ENCODE assay signal across 26 cellular contexts in the genomic region with DNA sequence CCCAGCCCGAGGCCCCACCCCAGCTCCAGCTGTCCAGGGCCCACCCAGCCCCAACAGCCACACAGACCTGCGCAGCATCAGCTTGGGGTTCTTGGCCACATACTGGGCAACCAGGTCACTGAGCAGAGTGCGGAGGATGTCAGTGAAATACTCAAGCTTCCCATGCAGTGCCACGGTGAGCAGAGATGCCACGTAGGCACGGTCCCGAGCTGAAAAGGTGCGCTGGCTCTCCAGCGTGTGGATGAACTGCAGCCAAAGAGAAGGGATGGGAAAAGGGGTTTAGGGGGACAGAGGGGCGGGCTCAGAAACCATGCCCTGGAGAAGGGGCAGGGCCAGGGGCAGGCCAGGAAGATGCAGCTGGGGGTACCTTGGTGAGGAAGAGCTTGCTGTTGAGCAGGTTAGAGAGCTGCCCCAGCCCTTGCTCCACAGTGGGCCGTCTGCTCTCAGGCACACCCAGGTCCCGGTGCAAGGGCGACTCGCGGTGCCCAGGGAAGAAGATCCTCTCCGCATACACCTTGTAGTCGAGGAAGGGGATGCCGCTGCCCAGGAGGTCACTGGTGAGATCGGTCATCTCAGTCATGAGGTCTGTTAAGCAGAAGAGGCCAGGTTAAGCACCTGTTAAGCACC. TPM values are rescaled to one million over a fixed set of nuclear protein-coding genes. Genes with fewer than 3 reads are reported as not detected.
DNase-seq lines count a peak whose midpoint lies in the region; ATAC-seq, FAIRE-seq and TF ChIP-seq lines count a peak whose summit lies in the region.
"Had no signal": no experiment of that assay in that cellular context is flagged by ENCODE, and none has a peak within 500 bp of the region (broad histone marks: within the 10 kb centered on the region; RNA-seq: fewer than 3 reads in every experiment).

No MANE protein-coding gene starts in this region.

- H3K9me3 ChIP-seq in HepG2 (ENCODE audit: low read length) (no peaks in the 10 kb centered on the region), suprapubic skin (no peaks in the 10 kb centered on the region), MG63 (no peaks in the 10 kb centered on the region)

- no peak overlapping the region for H2AFZ ChIP-seq in HepG2 (ENCODE audit: low read length)

- in situ Hi-C loops in HepG2 (cut with HindIII; ENCODE audit: extremely low pct_ligation_motif_present, low pct_unique_long_range_greater_than_20kb): no loop called here

- no peak for FAIRE-seq in HepG2 (lab: Jason Lieb, UNC)
- FAIRE-seq: frontal cortex, GM12891 had no signal

- no TSS peak for BruUV-seq in HepG2 (replicated peaks; lab: Mats Ljungman, UMichigan)

- TF ChIP-seq EP300 in HepG2 (IDR thresholded peaks at IDR 0.05; ENCODE audit: low read depth in 2 of 2, low read length in 2 of 2) (no peak), HepG2 (CRISPR knock-in tag; IDR thresholded peaks at IDR 0.05; ENCODE audit: borderline replicate concordance) (no peak), suprapubic skin (IDR thresholded peaks at IDR 0.05) (no peak)

- no peak for TF ChIP-seq CTCF in HepG2 (CRISPR knock-in tag; IDR thresholded peaks at IDR 0.05)
- TF ChIP-seq CTCF in suprapubic skin (IDR thresholded peaks at IDR 0.05): no peak

- H3K4me3 ChIP-seq in HepG2 (replicated peaks in 1 of 3; ENCODE audit: insufficient read depth in 1 of 3, low read depth in 2 of 3, low read length in 3 of 3) (no peak overlapping the region), suprapubic skin (no peak overlapping the region), MG63 (no peak overlapping the region)
- H3K4me3 ChIP-seq: skin epidermis had no signal

- H3K79me2 ChIP-seq in HepG2 (ENCODE audit: insufficient read depth, low read length): no peaks in the 10 kb centered on the region

- peaks cover 16% of the 10 kb centered on the region; the same call in 1 of the 2 replicates for H4K20me1 ChIP-seq in HepG2 (ENCODE audit: insufficient read depth, low read length)

- H3K27ac ChIP-seq in cingulate gyrus (ENCODE audit: low read depth, low read length) (peak overlapping the region; percentile 19), HepG2 (ENCODE audit: extremely low read length, insufficient read depth, low read length) (no peak overlapping the region), suprapubic skin (no peak overlapping the region)
- H3K27ac ChIP-seq: 22Rv1 had no signal

- intact Hi-C loops in HepG2 (cut with micrococcal nuclease; ENCODE audit: unreplicated experiment): no loop called here

- H3K9ac ChIP-seq in HepG2 (ENCODE audit: insufficient read depth, low read depth, low read length): no peak overlapping the region

- no peak; a peak in 1 of 4 replicates for TF ChIP-seq POLR2A in HepG2 (IDR thresholded peaks at IDR 0.05; ENCODE audit: insufficient read depth in 1 of 2, low read depth in 2 of 2, low read length in 2 of 2)
- TF ChIP-seq POLR2A in suprapubic skin (IDR thresholded peaks at IDR 0.05): no peak

- H3K27me3 ChIP-seq in HepG2 (ENCODE audit: control insufficient read depth in 1 of 2, insufficient read depth in 2 of 2, low read length in 2 of 2) (no peaks in the 10 kb centered on the region), suprapubic skin (no peaks in the 10 kb centered on the region), MG63 (no peaks in the 10 kb centered on the region)

- no peak for TF ChIP-seq RAD21 in HepG2 (CRISPR knock-in tag; IDR thresholded peaks at IDR 0.05)

- no peak for ATAC-seq in HepG2
- ATAC-seq: activated T-cell treated with anti-CD3 and anti-CD28 coated beads, Interleukin-2, amount 50 U/mL, for 4 hours had no signal

- no peak overlapping the region for H3K4me2 ChIP-seq in HepG2 (ENCODE audit: low read depth, low read length)

- WGBS in HepG2 (ENCODE audit: low lambda C conversion rate): 98% methylated on average over 16 of the region's 19 CpGs
- 71% methylated on average over 14 of the region's 19 CpGs for WGBS in suprapubic skin

- H3K36me3 ChIP-seq in HepG2 (replicated peaks in 1 of 2; ENCODE audit: control insufficient read depth in 1 of 2, insufficient read depth in 2 of 2, low read length in 2 of 2) (peaks cover 78 to 100% of the 10 kb centered on the region in 2 experiments), suprapubic skin (peaks cover 91% of the 10 kb centered on the region), MG63 (no peaks in the 10 kb centered on the region)

- peak; percentile 51 for DNase-seq in activated effector memory CD4-positive, alpha-beta T cell treated with anti-CD3 and anti-CD28 coated beads, Interleukin-2, amount 50 U/mL, for 16 hours
- no peak for DNase-seq in activated effector memory CD4-positive, alpha-beta T cell treated with Interleukin-2 at 50 U/mL for 16 hours
- DNase-seq in HepG2 (ENCODE audit: low spot score): no peak
- peak; percentile 58 to 76 for DNase-seq in suprapubic skin (ENCODE audit: low spot score in 2 of 2)
- no peak for DNase-seq in GM03348 (ENCODE audit: low spot score)
- no peak for DNase-seq in MG63
- no peak for DNase-seq in activated CD4-positive, alpha-beta T cell treated with anti-CD3 and anti-CD28 coated beads for 48 hours
- DNase-seq: activated CD4-positive, alpha-beta T cell treated with anti-CD3 and anti-CD28 coated beads for 1 hour; activated T-cell treated with anti-CD3 and anti-CD28 coated beads, Interleukin-2, amount 50 U/mL, for 4 hours; anterior cingulate cortex; DMS79; HFFc6; KBM-7; NCI-H1436 treated with DMSO at 0.1 percent for 48 hours; NCI-H524 treated with DMSO at 0.1 percent for 48 hours; stimulated activated CD4-positive, alpha-beta T cell treated with anti-CD3 and anti-CD28 coated beads, Interleukin-2, amount 100 ng/mL, for 48 hours; stimulated activated naive CD4-positive, alpha-beta T cell treated with Interleukin-2 at 50 U/mL for 16 hours; trophoblast cell had no signal

- H3K4me1 ChIP-seq in HepG2 (ENCODE audit: insufficient read depth, low read length) (no peaks in the 10 kb centered on the region), suprapubic skin (peaks cover 19% of the 10 kb centered on the region)

- POLR2A ChIA-PET in HepG2 (lab: Yijun Ruan, JAX): interaction anchor here (1.4 kb wide), 1 partner anchor 23 kb away, joined by 4 read pairs; no protein-coding TSS in a partner anchor

- CTCF ChIA-PET in HepG2 (lab: Yijun Ruan, JAX; ENCODE audit: low intra/inter-chr PET ratio, low total read pairs): no interaction called here

RNA-seq across cellular contexts. Expression of a gene that starts 17.4 kb away (rescaled TPM):
- 25.4 and 86.0 TPM in 2 replicates for total RNA-seq in HepG2 (2016; rRNA removed; fragmentation: Illumina TruSeq; extraction: Trizol)
- total RNA-seq in HepG2 (2016; cell fraction: cytosol; rRNA removed; fragmentation: Illumina TruSeq; extraction: Trizol; ENCODE audit: low read depth): 33.1 and 33.9 TPM in 2 replicates
- 23.9 and 92.3 TPM in 2 replicates for total RNA-seq in HepG2 (2016; cell fraction: insoluble cytoplasmic fraction; rRNA removed; fragmentation: Illumina TruSeq; extraction: Trizol)
- total RNA-seq in HepG2 (2016; cell fraction: membrane; rRNA removed; fragmentation: Illumina TruSeq; extraction: Trizol): 30.7 and 31.8 TPM in 2 replicates
- 140 and 158 TPM in 2 replicates for total RNA-seq in HepG2 (2016; cell fraction: nucleus; rRNA removed; fragmentation: Illumina TruSeq; extraction: Trizol)
- 143 and 179 TPM in 2 replicates for polyA plus RNA-seq in HepG2 (2011; rRNA removed)
- polyA plus RNA-seq in HepG2 (2011; cell fraction: cytosol; rRNA removed): 71.5 and 83.2 TPM in 2 replicates
- 1,144 and 1,345 TPM in 2 replicates for polyA plus RNA-seq in HepG2 (2011; cell fraction: nucleus; rRNA removed)
- 140 and 149 TPM in 2 replicates for polyA plus RNA-seq in HepG2 (2012)
- 5.5 and 6.7 TPM in 2 replicates for polyA plus RNA-seq in HepG2 (2016; cell fraction: cytosol; fragmentation: Illumina TruSeq; extraction: Trizol; ENCODE audit: low read depth)
- polyA plus RNA-seq in HepG2 (2016; cell fraction: insoluble cytoplasmic fraction; fragmentation: Illumina TruSeq; extraction: Trizol; ENCODE audit: low read depth): 23.3 and 26.9 TPM in 2 replicates
- 12.8 and 12.9 TPM in 2 replicates for polyA plus RNA-seq in HepG2 (2016; cell fraction: membrane; fragmentation: Illumina TruSeq; extraction: Trizol; ENCODE audit: low read depth)
- polyA plus RNA-seq in HepG2 (2016; cell fraction: nucleus; fragmentation: Illumina TruSeq; extraction: Trizol; ENCODE audit: insufficient read depth, low read depth): 420 and 470 TPM in 2 replicates
- polyA minus RNA-seq in HepG2 (2011; rRNA and poly(A)+ RNA removed; ENCODE audit: low replicate concordance): 83.4 and 325 TPM in 2 replicates
- 54.4 and 79.5 TPM in 2 replicates for polyA minus RNA-seq in HepG2 (2011; cell fraction: cytosol; rRNA and poly(A)+ RNA removed)
- 295 and 329 TPM in 2 replicates for polyA minus RNA-seq in HepG2 (2011; cell fraction: nucleus; rRNA and poly(A)+ RNA removed)
- 100 to 1,000 TPM; 188 to 384 (median 220) TPM for total RNA-seq in suprapubic skin
- total RNA-seq in MG63 (2014; rRNA removed; shearing (Covaris generic); ENCODE audit: low replicate concordance): 1.6 and 7.0 TPM in 2 replicates

RNA-seq across cellular contexts. Expression of a gene that starts 27.4 kb away (rescaled TPM):
- total RNA-seq in HepG2 (2016; rRNA removed; fragmentation: Illumina TruSeq; extraction: Trizol): 29.4 and 38.3 TPM in 2 replicates
- 7.6 and 8.2 TPM in 2 replicates for total RNA-seq in HepG2 (2016; cell fraction: cytosol; rRNA removed; fragmentation: Illumina TruSeq; extraction: Trizol; ENCODE audit: low read depth)
- total RNA-seq in HepG2 (2016; cell fraction: insoluble cytoplasmic fraction; rRNA removed; fragmentation: Illumina TruSeq; extraction: Trizol): 33.5 and 38.7 TPM in 2 replicates
- total RNA-seq in HepG2 (2016; cell fraction: membrane; rRNA removed; fragmentation: Illumina TruSeq; extraction: Trizol): 12.2 and 12.5 TPM in 2 replicates
- total RNA-seq in HepG2 (2016; cell fraction: nucleus; rRNA removed; fragmentation: Illumina TruSeq; extraction: Trizol): 12.4 and 13.6 TPM in 2 replicates
- 15.5 and 18.1 TPM in 2 replicates for polyA plus RNA-seq in HepG2 (2011; rRNA removed)
- polyA plus RNA-seq in HepG2 (2011; cell fraction: cytosol; rRNA removed): 16.8 and 19.2 TPM in 2 replicates
- polyA plus RNA-seq in HepG2 (2011; cell fraction: nucleus; rRNA removed): 6.5 and 8.5 TPM in 2 replicates
- polyA plus RNA-seq in HepG2 (2012): 8.4 and 9.8 TPM in 2 replicates
- polyA plus RNA-seq in HepG2 (2016; cell fraction: cytosol; fragmentation: Illumina TruSeq; extraction: Trizol; ENCODE audit: low read depth): 3.9 and 4.9 TPM in 2 replicates
- 29.3 and 29.9 TPM in 2 replicates for polyA plus RNA-seq in HepG2 (2016; cell fraction: insoluble cytoplasmic fraction; fragmentation: Illumina TruSeq; extraction: Trizol; ENCODE audit: low read depth)
- 8.0 TPM in 2 replicates for polyA plus RNA-seq in HepG2 (2016; cell fraction: membrane; fragmentation: Illumina TruSeq; extraction: Trizol; ENCODE audit: low read depth)
- 16.3 and 19.0 TPM in 2 replicates for polyA plus RNA-seq in HepG2 (2016; cell fraction: nucleus; fragmentation: Illumina TruSeq; extraction: Trizol; ENCODE audit: insufficient read depth, low read depth)
- polyA minus RNA-seq in HepG2 (2011; rRNA and poly(A)+ RNA removed; ENCODE audit: low replicate concordance): 11.3 and 25.4 TPM in 2 replicates
- polyA minus RNA-seq in HepG2 (2011; cell fraction: cytosol; rRNA and poly(A)+ RNA removed): 4.5 and 4.7 TPM in 2 replicates
- 3.0 and 3.3 TPM in 2 replicates for polyA minus RNA-seq in HepG2 (2011; cell fraction: nucleus; rRNA and poly(A)+ RNA removed)
- 10 to 100 TPM in 3 of 4 donors, 1 to 10 TPM in 1; 6.4 to 18.7 (median 13.6) TPM for total RNA-seq in suprapubic skin
- 26.9 and 28.6 TPM in 2 replicates for total RNA-seq in MG63 (2014; rRNA removed; shearing (Covaris generic); ENCODE audit: low replicate concordance)

RNA-seq across cellular contexts. Expression of a gene that starts 27.6 kb away (rescaled TPM):
- total RNA-seq in HepG2 (2016; rRNA removed; fragmentation: Illumina TruSeq; extraction: Trizol) (486 and 510 TPM in 2 replicates), suprapubic skin (100 to 1,000 TPM; 122 to 281 (median 190) TPM)
- total RNA-seq in HepG2 (2016; cell fraction: cytosol; rRNA removed; fragmentation: Illumina TruSeq; extraction: Trizol; ENCODE audit: low read depth): 913 and 1,296 TPM in 2 replicates
- 511 and 522 TPM in 2 replicates for total RNA-seq in HepG2 (2016; cell fraction: insoluble cytoplasmic fraction; rRNA removed; fragmentation: Illumina TruSeq; extraction: Trizol)
- total RNA-seq in HepG2 (2016; cell fraction: membrane; rRNA removed; fragmentation: Illumina TruSeq; extraction: Trizol): 763 and 886 TPM in 2 replicates
- 177 and 187 TPM in 2 replicates for total RNA-seq in HepG2 (2016; cell fraction: nucleus; rRNA removed; fragmentation: Illumina TruSeq; extraction: Trizol)
- 80.9 and 100 TPM in 2 replicates for polyA plus RNA-seq in HepG2 (2011; rRNA removed)
- polyA plus RNA-seq in HepG2 (2011; cell fraction: cytosol; rRNA removed): 69.9 and 96.6 TPM in 2 replicates
- 23.2 and 42.0 TPM in 2 replicates for polyA plus RNA-seq in HepG2 (2011; cell fraction: nucleus; rRNA removed)
- polyA plus RNA-seq in HepG2 (2012): 194 and 244 TPM in 2 replicates
- 1,200 and 1,620 TPM in 2 replicates for polyA plus RNA-seq in HepG2 (2016; cell fraction: cytosol; fragmentation: Illumina TruSeq; extraction: Trizol; ENCODE audit: low read depth)
- polyA plus RNA-seq in HepG2 (2016; cell fraction: insoluble cytoplasmic fraction; fragmentation: Illumina TruSeq; extraction: Trizol; ENCODE audit: low read depth): 517 and 532 TPM in 2 replicates
- polyA plus RNA-seq in HepG2 (2016; cell fraction: membrane; fragmentation: Illumina TruSeq; extraction: Trizol; ENCODE audit: low read depth): 742 and 956 TPM in 2 replicates
- polyA plus RNA-seq in HepG2 (2016; cell fraction: nucleus; fragmentation: Illumina TruSeq; extraction: Trizol; ENCODE audit: insufficient read depth, low read depth): 336 and 389 TPM in 2 replicates
- 4.4 and 15.7 TPM in 2 replicates for polyA minus RNA-seq in HepG2 (2011; rRNA and poly(A)+ RNA removed; ENCODE audit: low replicate concordance)
- 18.7 and 23.2 TPM in 2 replicates for polyA minus RNA-seq in HepG2 (2011; cell fraction: cytosol; rRNA and poly(A)+ RNA removed)
- polyA minus RNA-seq in HepG2 (2011; cell fraction: nucleus; rRNA and poly(A)+ RNA removed): 18.4 and 25.9 TPM in 2 replicates
- 316 and 348 TPM in 2 replicates for total RNA-seq in MG63 (2014; rRNA removed; shearing (Covaris generic); ENCODE audit: low replicate concordance)

RNA-seq across cellular contexts. Expression of a gene that starts 34.0 kb away (rescaled TPM):
- total RNA-seq in HepG2 (2016; rRNA removed; fragmentation: Illumina TruSeq; extraction: Trizol) (11.4 and 12.5 TPM in 2 replicates), suprapubic skin (10 to 100 TPM in 2 of 4 donors, 1 to 10 TPM in 2; 8.7 to 12.7 (median 10.2) TPM)
- 2.6 and 2.7 TPM in 2 replicates for total RNA-seq in HepG2 (2016; cell fraction: cytosol; rRNA removed; fragmentation: Illumina TruSeq; extraction: Trizol; ENCODE audit: low read depth)
- total RNA-seq in HepG2 (2016; cell fraction: insoluble cytoplasmic fraction; rRNA removed; fragmentation: Illumina TruSeq; extraction: Trizol): 9.5 and 10.4 TPM in 2 replicates
- 2.4 and 3.4 TPM in 2 replicates for total RNA-seq in HepG2 (2016; cell fraction: membrane; rRNA removed; fragmentation: Illumina TruSeq; extraction: Trizol)
- total RNA-seq in HepG2 (2016; cell fraction: nucleus; rRNA removed; fragmentation: Illumina TruSeq; extraction: Trizol): 7.4 and 11.0 TPM in 2 replicates
- 5.1 and 5.3 TPM in 2 replicates for polyA plus RNA-seq in HepG2 (2011; rRNA removed)
- 3.7 and 4.7 TPM in 2 replicates for polyA plus RNA-seq in HepG2 (2011; cell fraction: cytosol; rRNA removed)
- polyA plus RNA-seq in HepG2 (2011; cell fraction: nucleus; rRNA removed): 12.6 and 13.3 TPM in 2 replicates
- polyA plus RNA-seq in HepG2 (2012): 3.2 and 4.1 TPM in 2 replicates
- 0.97 and 1.0 TPM in 2 replicates for polyA plus RNA-seq in HepG2 (2016; cell fraction: cytosol; fragmentation: Illumina TruSeq; extraction: Trizol; ENCODE audit: low read depth)
- polyA plus RNA-seq in HepG2 (2016; cell fraction: insoluble cytoplasmic fraction; fragmentation: Illumina TruSeq; extraction: Trizol; ENCODE audit: low read depth): 7.8 and 11.5 TPM in 2 replicates
- 1.2 and 1.5 TPM in 2 replicates for polyA plus RNA-seq in HepG2 (2016; cell fraction: membrane; fragmentation: Illumina TruSeq; extraction: Trizol; ENCODE audit: low read depth)
- 14.7 and 21.6 TPM in 2 replicates for polyA plus RNA-seq in HepG2 (2016; cell fraction: nucleus; fragmentation: Illumina TruSeq; extraction: Trizol; ENCODE audit: insufficient read depth, low read depth)
- polyA minus RNA-seq in HepG2 (2011; rRNA and poly(A)+ RNA removed; ENCODE audit: low replicate concordance): 11.5 and 35.8 TPM in 2 replicates
- polyA minus RNA-seq in HepG2 (2011; cell fraction: cytosol; rRNA and poly(A)+ RNA removed): 2.1 and 3.8 TPM in 2 replicates
- 5.2 and 9.8 TPM in 2 replicates for polyA minus RNA-seq in HepG2 (2011; cell fraction: nucleus; rRNA and poly(A)+ RNA removed)
- 6.8 and 25.3 TPM in 2 replicates for total RNA-seq in MG63 (2014; rRNA removed; shearing (Covaris generic); ENCODE audit: low replicate concordance)

RNA-seq across cellular contexts. Expression of a gene that starts 40.5 kb away (rescaled TPM):
- not detected in 2 replicates for total RNA-seq in HepG2 (2016; rRNA removed; fragmentation: Illumina TruSeq; extraction: Trizol)
- not detected in 2 replicates for total RNA-seq in HepG2 (2016; cell fraction: cytosol; rRNA removed; fragmentation: Illumina TruSeq; extraction: Trizol; ENCODE audit: low read depth)
- total RNA-seq in HepG2 (2016; cell fraction: insoluble cytoplasmic fraction; rRNA removed; fragmentation: Illumina TruSeq; extraction: Trizol): not detected in 2 replicates
- not detected in 2 replicates for total RNA-seq in HepG2 (2016; cell fraction: membrane; rRNA removed; fragmentation: Illumina TruSeq; extraction: Trizol)
- not detected in 2 replicates for total RNA-seq in HepG2 (2016; cell fraction: nucleus; rRNA removed; fragmentation: Illumina TruSeq; extraction: Trizol)
- not detected in 2 replicates for polyA plus RNA-seq in HepG2 (2011; rRNA removed)
- not detected in 2 replicates for polyA plus RNA-seq in HepG2 (2011; cell fraction: cytosol; rRNA removed)
- polyA plus RNA-seq in HepG2 (2011; cell fraction: nucleus; rRNA removed): not detected in 2 replicates
- 0.25 and 0.48 TPM in 2 replicates for polyA plus RNA-seq in HepG2 (2012)
- polyA plus RNA-seq in HepG2 (2016; cell fraction: cytosol; fragmentation: Illumina TruSeq; extraction: Trizol; ENCODE audit: low read depth): not detected in 2 replicates
- polyA plus RNA-seq in HepG2 (2016; cell fraction: insoluble cytoplasmic fraction; fragmentation: Illumina TruSeq; extraction: Trizol; ENCODE audit: low read depth): not detected in 2 replicates
- not detected in 2 replicates for polyA plus RNA-seq in HepG2 (2016; cell fraction: membrane; fragmentation: Illumina TruSeq; extraction: Trizol; ENCODE audit: low read depth)
- polyA plus RNA-seq in HepG2 (2016; cell fraction: nucleus; fragmentation: Illumina TruSeq; extraction: Trizol; ENCODE audit: insufficient read depth, low read depth): not detected in 2 replicates
- polyA minus RNA-seq in HepG2 (2011; rRNA and poly(A)+ RNA removed; ENCODE audit: low replicate concordance): not detected in 2 replicates
- polyA minus RNA-seq in HepG2 (2011; cell fraction: cytosol; rRNA and poly(A)+ RNA removed): not detected in 2 replicates
- polyA minus RNA-seq in HepG2 (2011; cell fraction: nucleus; rRNA and poly(A)+ RNA removed): not detected in 2 replicates
- total RNA-seq in suprapubic skin: not detected
- total RNA-seq in MG63 (2014; rRNA removed; shearing (Covaris generic); ENCODE audit: low replicate concordance): not detected in 2 replicates
- total RNA-seq: activated CD8-positive, alpha-beta memory T cell treated with anti-CD3 and anti-CD28 coated beads for 36 hours; activated T-cell treated with anti-CD3 and anti-CD28 coated beads, Interleukin-2, amount 50 U/mL, for 4 hours; HFFc6; natural killer cell treated with Interleukin-12 subunit alpha and Interleukin-12 subunit beta and Interleukin-15 and Interleukin-18, amount 100 ng/mL, for 72 hours had no signal
- polyA plus RNA-seq: keratinocyte had no signal

Comparison
In these comparisons a context has a peak if more than half of its experiments do, and no peak if none do; other contexts are left out.
1. DNase-seq: peak in activated effector memory CD4-positive, alpha-beta T cell treated with anti-CD3 and anti-CD28 coated beads, Interleukin-2, amount 50 U/mL, for 16 hours (single experiment) and suprapubic skin (2 of 2); none in activated effector memory CD4-positive, alpha-beta T cell treated with Interleukin-2 at 50 U/mL for 16 hours (single experiment), HepG2 (single experiment), GM03348 (single experiment), MG63 (single experiment) and activated CD4-positive, alpha-beta T cell treated with anti-CD3 and anti-CD28 coated beads for 48 hours (single experiment).